Comparison of ENCODE assay signal across 1 cellular context in genomic region chr20:48788486-48789072, GRCh38.
TF ChIP-seq lines count a peak whose summit lies in the region.

No MANE protein-coding gene starts in this region.

TF ChIP-seq in GM12878, 131 proteins besides CTCF, POLR2A, EP300 and RAD21 (continued from another document and continues in another):
- no peak for TF ChIP-seq ZBTB40 (IDR thresholded peaks at IDR 0.05; ENCODE audit: borderline replicate concordance)
- TF ChIP-seq MXI1 (IDR thresholded peaks at IDR 0.05; ENCODE audit: low read depth, low read length), result no peak; the same call in 1 of the 2 replicates
- peak; percentile 76 for TF ChIP-seq USF1 (IDR thresholded peaks at IDR 0.05; ENCODE audit: borderline replicate concordance, extremely low read length, insufficient read depth, low read depth, low read length)
- TF ChIP-seq EED (IDR thresholded peaks at IDR 0.05; ENCODE audit: low read depth), result no peak
- no peak for TF ChIP-seq NFXL1 (IDR thresholded peaks at IDR 0.05; ENCODE audit: borderline replicate concordance)
- TF ChIP-seq ATF7 (IDR thresholded peaks at IDR 0.05; ENCODE audit: low read depth), result 0 out of 2 replicates have a peak, but pooled peaks have one; percentile 44
- TF ChIP-seq RBBP5 (conservative IDR thresholded peaks at IDR 0.05), result no peak
- no peak for TF ChIP-seq SP1 (IDR thresholded peaks at IDR 0.05; ENCODE audit: low read depth, low read length)
- peak; percentile 98 for TF ChIP-seq SMARCA5 (IDR thresholded peaks at IDR 0.05)
- TF ChIP-seq NRF1 (conservative IDR thresholded peaks at IDR 0.05; ENCODE audit: low read depth, low read length), result no peak
- no peak for TF ChIP-seq PAX8 (IDR thresholded peaks at IDR 0.05)
- TF ChIP-seq HCFC1 (IDR thresholded peaks at IDR 0.05; ENCODE audit: low read length), result no peak
- peak; percentile 74; the same call in 1 of the 2 replicates for TF ChIP-seq STAT3 (IDR thresholded peaks at IDR 0.05; ENCODE audit: low read depth, low read length)
- no peak for TF ChIP-seq E2F4 (IDR thresholded peaks at IDR 0.05; ENCODE audit: low read depth, low read length)
- TF ChIP-seq CBFB (IDR thresholded peaks at IDR 0.05; ENCODE audit: low read depth), result peak; percentile 50; the same call in 1 of the 2 replicates
- TF ChIP-seq IRF4 (IDR thresholded peaks at IDR 0.05; ENCODE audit: low read depth, low read length), result peak; percentile 77; the same call in 1 of the 2 replicates
- TF ChIP-seq GABPA (IDR thresholded peaks at IDR 0.05; ENCODE audit: low read depth), result no peak
- no peak for TF ChIP-seq SMC3 (IDR thresholded peaks at IDR 0.05; ENCODE audit: borderline replicate concordance, low read length)
- peak; percentile 70; the same call in 1 of the 2 replicates for TF ChIP-seq DPF2 (IDR thresholded peaks at IDR 0.05)
- TF ChIP-seq ZBTB11 (CRISPR knock-in tag; IDR thresholded peaks at IDR 0.05), result no peak
- no peak for TF ChIP-seq ESRRA (IDR thresholded peaks at IDR 0.05; ENCODE audit: low read length)
- TF ChIP-seq POLR2AphosphoS5 (IDR thresholded peaks at IDR 0.05; ENCODE audit: low read length), result no peak
- TF ChIP-seq RCOR1 (conservative IDR thresholded peaks at IDR 0.05; ENCODE audit: low read depth, low read length), result no peak
- TF ChIP-seq TBL1XR1 (IDR thresholded peaks at IDR 0.05; ENCODE audit: low read depth, low read length), result peak; percentile 47; the same call in 1 of the 2 replicates
- peak; percentile 77; the same call in 1 of the 2 replicates for TF ChIP-seq NBN (IDR thresholded peaks at IDR 0.05)
- TF ChIP-seq BACH1 (IDR thresholded peaks at IDR 0.05; ENCODE audit: borderline replicate concordance), result peak; percentile 1; the same call in 1 of the 2 replicates
- TF ChIP-seq RFX5 (IDR thresholded peaks at IDR 0.05; ENCODE audit: low read depth, low read length), result no peak
- TF ChIP-seq NR2F1 (conservative IDR thresholded peaks at IDR 0.05), result no peak
- no peak for TF ChIP-seq TARDBP (IDR thresholded peaks at IDR 0.05; ENCODE audit: borderline replicate concordance)
- TF ChIP-seq SREBF2 (IDR thresholded peaks at IDR 0.05; ENCODE audit: low read length), result no peak
- no peak for TF ChIP-seq NFYA (IDR thresholded peaks at IDR 0.05; ENCODE audit: borderline replicate concordance, low read depth, low read length)
- TF ChIP-seq ZNF217 (IDR thresholded peaks at IDR 0.05), result peak; percentile 25; the same call in 1 of the 2 replicates
- no peak for TF ChIP-seq MLLT1 (IDR thresholded peaks at IDR 0.05)
- no peak for TF ChIP-seq IRF5 (IDR thresholded peaks at IDR 0.05; ENCODE audit: borderline replicate concordance)
- peak; percentile 43; the same call in 1 of the 2 replicates for TF ChIP-seq SMAD5 (IDR thresholded peaks at IDR 0.05; ENCODE audit: low read depth)
- no peak for TF ChIP-seq POLR2AphosphoS2 (IDR thresholded peaks at IDR 0.05; ENCODE audit: low read depth, low read length)
- peak; percentile 86; the same call in 2 of the 3 replicates for TF ChIP-seq POU2F2 (IDR thresholded peaks at IDR 0.05; ENCODE audit: borderline replicate concordance, low read depth, low read length)
- TF ChIP-seq ZNF592 (IDR thresholded peaks at IDR 0.05), result 0 out of 2 replicates have a peak, but pooled peaks have one; percentile 69
- peak; percentile 94 for TF ChIP-seq RAD51 (IDR thresholded peaks at IDR 0.05)
- TF ChIP-seq MYC (IDR thresholded peaks at IDR 0.05; ENCODE audit: insufficient read depth, insufficient read length, insufficient replicate concordance, low read length, severe bottlenecking), result no peak
- no peak for TF ChIP-seq BCLAF1 (IDR thresholded peaks at IDR 0.05)
- TF ChIP-seq ZNF207 (IDR thresholded peaks at IDR 0.05; ENCODE audit: borderline replicate concordance), result no peak
